Comparison of ENCODE assay signal across 1 cellular context in the genomic region with DNA sequence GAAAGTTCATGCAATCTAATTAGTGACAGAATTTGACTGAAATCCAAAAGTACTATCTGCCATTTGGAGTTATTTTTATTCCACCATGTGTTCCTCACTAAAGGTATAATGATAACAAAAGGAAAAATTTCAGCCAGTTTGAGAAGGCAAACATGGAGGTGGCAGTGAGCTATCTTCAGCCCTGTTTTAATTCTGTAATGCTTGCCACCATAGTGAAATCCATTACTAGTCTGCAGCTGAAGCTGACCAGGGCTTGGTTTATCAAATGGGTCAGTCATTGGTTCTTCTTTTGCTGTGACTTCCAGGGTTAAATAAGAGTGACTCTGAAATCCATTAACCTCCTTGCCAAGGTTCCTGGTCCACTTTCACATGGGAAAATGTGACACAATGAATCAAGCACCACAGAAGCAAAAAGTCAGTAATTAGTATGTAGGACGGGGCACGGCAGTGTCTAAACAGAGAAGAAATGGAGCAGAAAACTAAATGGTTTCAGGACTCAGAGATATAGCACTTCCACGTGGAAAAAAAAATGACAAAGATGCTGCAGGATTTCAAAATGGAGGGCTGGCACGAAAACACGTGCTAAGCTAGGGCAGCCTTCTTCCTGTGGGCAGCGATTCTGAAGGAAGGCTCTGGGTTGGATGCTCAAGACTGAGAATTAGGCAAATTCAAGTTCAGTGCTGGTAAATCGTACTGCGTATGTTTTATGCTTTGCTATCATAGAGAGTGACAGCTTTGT.
TF ChIP-seq lines count a peak whose summit lies in the region.

No MANE protein-coding gene starts in this region.

TF ChIP-seq in HepG2, 621 proteins besides CTCF, POLR2A, EP300 and RAD21 (continued from another document):
- TF ChIP-seq, protein P1, sequence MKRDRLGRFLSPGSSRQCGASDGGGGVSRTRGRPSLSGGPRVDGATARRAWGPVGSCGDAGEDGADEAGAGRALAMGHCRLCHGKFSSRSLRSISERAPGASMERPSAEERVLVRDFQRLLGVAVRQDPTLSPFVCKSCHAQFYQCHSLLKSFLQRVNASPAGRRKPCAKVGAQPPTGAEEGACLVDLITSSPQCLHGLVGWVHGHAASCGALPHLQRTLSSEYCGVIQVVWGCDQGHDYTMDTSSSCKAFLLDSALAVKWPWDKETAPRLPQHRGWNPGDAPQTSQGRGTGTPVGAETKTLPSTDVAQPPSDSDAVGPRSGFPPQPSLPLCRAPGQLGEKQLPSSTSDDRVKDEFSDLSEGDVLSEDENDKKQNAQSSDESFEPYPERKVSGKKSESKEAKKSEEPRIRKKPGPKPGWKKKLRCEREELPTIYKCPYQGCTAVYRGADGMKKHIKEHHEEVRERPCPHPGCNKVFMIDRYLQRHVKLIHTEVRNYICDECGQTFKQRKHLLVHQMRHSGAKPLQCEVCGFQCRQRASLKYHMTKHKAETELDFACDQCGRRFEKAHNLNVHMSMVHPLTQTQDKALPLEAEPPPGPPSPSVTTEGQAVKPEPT (CRISPR knock-in tag; IDR thresholded peaks at IDR 0.05; ENCODE audit: low read depth), result no peak
- TF ChIP-seq, protein P2, sequence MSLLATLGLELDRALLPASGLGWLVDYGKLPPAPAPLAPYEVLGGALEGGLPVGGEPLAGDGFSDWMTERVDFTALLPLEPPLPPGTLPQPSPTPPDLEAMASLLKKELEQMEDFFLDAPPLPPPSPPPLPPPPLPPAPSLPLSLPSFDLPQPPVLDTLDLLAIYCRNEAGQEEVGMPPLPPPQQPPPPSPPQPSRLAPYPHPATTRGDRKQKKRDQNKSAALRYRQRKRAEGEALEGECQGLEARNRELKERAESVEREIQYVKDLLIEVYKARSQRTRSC (CRISPR knock-in tag; IDR thresholded peaks at IDR 0.05; ENCODE audit: low read depth), result no peak
